6 cellular contexts compared by ENCODE assay signal in the genomic region with DNA sequence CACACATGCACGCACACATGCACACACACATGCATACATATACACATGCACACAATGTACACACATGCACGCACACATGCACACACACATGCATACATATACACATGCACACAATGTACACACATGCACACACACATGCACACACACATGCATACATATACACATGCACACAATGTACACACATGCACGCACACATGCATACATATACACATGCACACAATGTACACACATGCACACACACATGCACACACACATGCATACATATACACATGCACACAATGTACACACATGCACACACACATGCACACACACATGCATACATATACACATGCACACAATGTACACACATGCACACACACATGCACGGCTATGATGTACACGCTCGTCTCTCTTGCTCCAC. TPM values are rescaled to one million over a fixed set of nuclear protein-coding genes. Genes with fewer than 3 reads are reported as not detected.
"Had no signal": no experiment of that assay in that cellular context is flagged by ENCODE, and none has a peak within 500 bp of the region (broad histone marks: within the 10 kb centered on the region; RNA-seq: fewer than 3 reads in every experiment).

No MANE protein-coding gene starts in this region.

RNA-seq across cellular contexts. Expression of a gene that starts 27.8 kb away (rescaled TPM):
- total RNA-seq: M059J, PC-3, Peyer's patch, Right ventricle myocardium superior, SJSA1 had no signal
- polyA plus RNA-seq: SK-N-SH had no signal
